9 cellular contexts compared by ENCODE assay signal in genomic region chr1:89545264-89546038, GRCh38. TPM values are rescaled to one million over a fixed set of nuclear protein-coding genes. Genes with fewer than 3 reads are reported as not detected.
DNase-seq lines count a peak whose midpoint lies in the region; FAIRE-seq lines count a peak whose summit lies in the region.
"Had no signal": no experiment of that assay in that cellular context is flagged by ENCODE, and none has a peak within 500 bp of the region (broad histone marks: within the 10 kb centered on the region; RNA-seq: fewer than 3 reads in every experiment).

No MANE protein-coding gene starts in this region.

- no peak overlapping the region for H2AFZ ChIP-seq in GM23248
- H2AFZ ChIP-seq: parathyroid adenoma had no signal

- no peak overlapping the region for H3K27ac ChIP-seq in GM23248
- H3K27ac ChIP-seq in caudate nucleus (ENCODE audit: low read depth, low read length): peak overlapping the region; percentile 83
- peak overlapping the region in 11 of 21 experiments; percentile 4 to 75 (median 40) for H3K27ac ChIP-seq in skin epidermis
- H3K27ac ChIP-seq: parathyroid adenoma had no signal

- in situ Hi-C loops in GM23248 (cut with MboI): no loop called here

- peaks cover 17% of the 10 kb centered on the region for H3K4me1 ChIP-seq in GM23248 (ENCODE audit: insufficient read depth)

- no peaks in the 10 kb centered on the region for H3K9me2 ChIP-seq in GM23248 (ENCODE audit: insufficient read depth)

- H4K20me1 ChIP-seq in GM23248 (ENCODE audit: insufficient read depth): no peaks in the 10 kb centered on the region

- H3K27me3 Mint-ChIP-seq in T-helper 2 cell treated with Interferon-gamma antibody and Interleukin-4, amounts not matched to agents 5 μg/mL and 100 μg/mL, for 36 hours (ENCODE audit: low read depth): no peaks in the 10 kb centered on the region

- H3K4me1 Mint-ChIP-seq in T-helper 2 cell treated with Interferon-gamma antibody and Interleukin-4, amounts not matched to agents 5 μg/mL and 100 μg/mL, for 36 hours (ENCODE audit: low read depth): peaks cover 60% of the 10 kb centered on the region

- H3K9me3 ChIP-seq in GM23248 (ENCODE audit: low read depth): no peaks in the 10 kb centered on the region

- DNase-seq in GM23248 (peak; percentile 21), caudate nucleus (lab: John Stamatoyannopoulos, UW) (peak in 13 of 61 donors; percentile 10 to 87 (median 32)), urothelium cell line (ENCODE audit: low spot score) (no peak), DMS53 (lab: John Stamatoyannopoulos, UW) (no peak), NCI-H82 treated with DMSO at 0.1 percent for 48 hours (lab: John Stamatoyannopoulos, UW; ENCODE audit: unreplicated experiment) (no peak), GM19238 (ENCODE audit: insufficient read length, low spot score) (no peak)
- peak; percentile 84 for DNase-seq in T-helper 2 cell treated with Interferon-gamma antibody and Interleukin-4, amounts not matched to agents 5 μg/mL and 100 μg/mL, for 36 hours (ENCODE audit: low spot score)

- FAIRE-seq in urothelium cell line (lab: Jason Lieb, UNC): no peak

- H3K9ac ChIP-seq in GM23248: no peak overlapping the region
- H3K9ac ChIP-seq: parathyroid adenoma had no signal

- WGBS in GM23248 (ENCODE audit: low coverage in 1 of 2, low lambda C conversion rate in 2 of 2, missing lambda C conversion rate in 2 of 2), 2 experiments: 83 to 86% methylated on average over 6 of the region's 6 CpGs

- H3K27ac Mint-ChIP-seq in T-helper 2 cell treated with Interferon-gamma antibody and Interleukin-4, amounts not matched to agents 5 μg/mL and 100 μg/mL, for 36 hours: peak overlapping the region; percentile 74

- H3K4me2 ChIP-seq in GM23248 (ENCODE audit: unreplicated experiment): no peak overlapping the region

- H3K79me2 ChIP-seq in GM23248 (ENCODE audit: insufficient read depth): no peaks in the 10 kb centered on the region
- H3K79me2 ChIP-seq: parathyroid adenoma had no signal

- H3F3A ChIP-seq in GM23248 (ENCODE audit: insufficient read depth): peaks cover 13% of the 10 kb centered on the region; the same call in 1 of the 2 replicates

- H3K27me3 ChIP-seq in GM23248 (replicated peaks; ENCODE audit: insufficient read depth): no peaks in the 10 kb centered on the region

- H3K36me3 ChIP-seq in GM23248 (ENCODE audit: low read depth): no peaks in the 10 kb centered on the region

- H3K4me3 Mint-ChIP-seq in T-helper 2 cell treated with Interferon-gamma antibody and Interleukin-4, amounts not matched to agents 5 μg/mL and 100 μg/mL, for 36 hours: peak overlapping the region; percentile 39

- H3K4me3 ChIP-seq in GM23248: no peak overlapping the region
- H3K4me3 ChIP-seq in skin epidermis: no peak overlapping the region

- no peaks in the 10 kb centered on the region for H3K9me3 Mint-ChIP-seq in T-helper 2 cell treated with Interferon-gamma antibody and Interleukin-4, amounts not matched to agents 5 μg/mL and 100 μg/mL, for 36 hours

- peaks cover 16% of the 10 kb centered on the region for H3K36me3 Mint-ChIP-seq in T-helper 2 cell treated with Interferon-gamma antibody and Interleukin-4, amounts not matched to agents 5 μg/mL and 100 μg/mL, for 36 hours (ENCODE audit: low read depth)

RNA-seq across cellular contexts. Expression of gene LRRC8B, which starts 20.8 kb away (rescaled TPM):
- 0.32 and 0.63 TPM in 2 replicates for total RNA-seq in GM23248 (2014; rRNA removed; shearing (Covaris generic))
- 0.33 and 0.54 TPM in 2 replicates for polyA plus RNA-seq in GM23248 (2016; fragmentation: Nextera tagmentation; extraction: Ambion mirVana)

Comparison
In these comparisons a context has a peak if more than half of its experiments do, and no peak if none do; other contexts are left out.
1. DNase-seq: peak in GM23248 (single experiment) and T-helper 2 cell treated with Interferon-gamma antibody and Interleukin-4, amounts not matched to agents 5 μg/mL and 100 μg/mL, for 36 hours (single experiment); none in urothelium cell line (single experiment), DMS53 (single experiment), NCI-H82 treated with DMSO at 0.1 percent for 48 hours (single experiment) and GM19238 (single experiment).